12 cellular contexts compared by ENCODE assay signal in genomic region chr1:222769181-222769580, GRCh38. TPM values are rescaled to one million over a fixed set of nuclear protein-coding genes. Genes with fewer than 3 reads are reported as not detected.
DNase-seq lines count a peak whose midpoint lies in the region; ATAC-seq, FAIRE-seq and TF ChIP-seq lines count a peak whose summit lies in the region.
"Had no signal": no experiment of that assay in that cellular context is flagged by ENCODE, and none has a peak within 500 bp of the region (broad histone marks: within the 10 kb centered on the region; RNA-seq: fewer than 3 reads in every experiment).

No MANE protein-coding gene starts in this region.

- TF ChIP-seq EP300 in HepG2 (IDR thresholded peaks at IDR 0.05; ENCODE audit: low read depth in 2 of 2, low read length in 2 of 2): no peak
- TF ChIP-seq EP300 in HepG2 (CRISPR knock-in tag; IDR thresholded peaks at IDR 0.05; ENCODE audit: borderline replicate concordance): no peak

- DNase-seq in HepG2 (ENCODE audit: low spot score): no peak
- no peak for DNase-seq in right lobe of liver
- DNase-seq in NAMALWA (ENCODE audit: low spot score): peak; percentile 68
- peak; percentile 7 for DNase-seq in dermis blood vessel endothelial cell
- DNase-seq in LoVo (ENCODE audit: low spot score): no peak
- no peak for DNase-seq in UCSD-AML1 (lab: John Stamatoyannopoulos, UW; ENCODE audit: unreplicated experiment)
- DNase-seq in HuH-7.5 (ENCODE audit: low spot score): no peak
- DNase-seq: effector CD4-positive, alpha-beta T cell; left lung; NCI-H2029 treated with DMSO at 0.1 percent for 48 hours had no signal

- peak; percentile 22; the same call in 1 of the 2 replicates for TF ChIP-seq CTCF in HepG2 (CRISPR knock-in tag; IDR thresholded peaks at IDR 0.05)
- TF ChIP-seq CTCF in right lobe of liver (IDR thresholded peaks at IDR 0.05): peak in 1 of 4 donors; percentile 19

- 10% methylated on average over 1 of the region's 1 CpG for WGBS in HepG2 (ENCODE audit: low lambda C conversion rate)
- WGBS in right lobe of liver (ENCODE audit: insufficient coverage, low coverage, low lambda C conversion rate, missing lambda C conversion rate): no CpG with 5 or more reads among the region's 1 CpG

- H3K4me2 ChIP-seq in HepG2 (ENCODE audit: low read depth, low read length): no peak overlapping the region

- no peak overlapping the region for H3K4me3 ChIP-seq in HepG2 (replicated peaks in 1 of 3; ENCODE audit: insufficient read depth in 1 of 3, low read depth in 2 of 3, low read length in 3 of 3)
- no peak overlapping the region for H3K4me3 ChIP-seq in right lobe of liver
- H3K4me3 ChIP-seq: left lung had no signal

- FAIRE-seq in HepG2 (lab: Jason Lieb, UNC): no peak

- no peak overlapping the region for H3K9ac ChIP-seq in HepG2 (ENCODE audit: insufficient read depth, low read depth, low read length)

- CTCF ChIA-PET in HepG2 (lab: Yijun Ruan, JAX; ENCODE audit: low intra/inter-chr PET ratio, low total read pairs): no interaction called here

- no peaks in the 10 kb centered on the region for H4K20me1 ChIP-seq in HepG2 (ENCODE audit: insufficient read depth, low read length)

- H3K36me3 ChIP-seq in HepG2 (replicated peaks in 1 of 2; ENCODE audit: control insufficient read depth in 1 of 2, insufficient read depth in 2 of 2, low read length in 2 of 2): no peaks in the 10 kb centered on the region
- H3K36me3 ChIP-seq in right lobe of liver: no peaks in the 10 kb centered on the region
- H3K36me3 ChIP-seq: left lung had no signal

- TF ChIP-seq RAD21 in HepG2 (CRISPR knock-in tag; IDR thresholded peaks at IDR 0.05): no peak

- H3K27me3 ChIP-seq in HepG2 (ENCODE audit: control insufficient read depth in 1 of 2, insufficient read depth in 2 of 2, low read length in 2 of 2): no peaks in the 10 kb centered on the region
- no peaks in the 10 kb centered on the region for H3K27me3 ChIP-seq in right lobe of liver
- H3K27me3 ChIP-seq: left lung had no signal

- in situ Hi-C loops in HepG2 (cut with HindIII; ENCODE audit: extremely low pct_ligation_motif_present, low pct_unique_long_range_greater_than_20kb): no loop called here

- H3K9me3 ChIP-seq in HepG2 (ENCODE audit: low read length) (peaks cover 11% of the 10 kb centered on the region), right lobe of liver (peaks cover 0 to 5% (median 0%) of the 10 kb centered on the region in 4 donors)

- no TSS peak for BruUV-seq in HepG2 (replicated peaks; lab: Mats Ljungman, UMichigan)

- TF ChIP-seq POLR2A in HepG2 (IDR thresholded peaks at IDR 0.05; ENCODE audit: insufficient read depth in 1 of 2, low read depth in 2 of 2, low read length in 2 of 2): no peak
- no peak for TF ChIP-seq POLR2A in right lobe of liver (IDR thresholded peaks at IDR 0.05)

- no peak for ATAC-seq in HepG2
- no peak for ATAC-seq in right lobe of liver
- no peak for ATAC-seq in GM19035 (IDR thresholded peaks at IDR 0.05; ENCODE audit: unreplicated experiment)
- ATAC-seq: left lung had no signal

- no peak overlapping the region for H2AFZ ChIP-seq in HepG2 (ENCODE audit: low read length)

- POLR2A ChIA-PET in HepG2 (lab: Yijun Ruan, JAX): no interaction called here

- H3K27ac ChIP-seq in HepG2 (ENCODE audit: extremely low read length, insufficient read depth, low read length): no peak overlapping the region
- no peak overlapping the region for H3K27ac ChIP-seq in right lobe of liver
- H3K27ac ChIP-seq: left lung had no signal

- no peaks in the 10 kb centered on the region for H3K79me2 ChIP-seq in HepG2 (ENCODE audit: insufficient read depth, low read length)

- intact Hi-C loops in HepG2 (cut with micrococcal nuclease; ENCODE audit: unreplicated experiment): no loop called here
- intact Hi-C loops in right lobe of liver (cut with DNase I): no loop called here

- H3K4me1 ChIP-seq in HepG2 (ENCODE audit: insufficient read depth, low read length) (no peaks in the 10 kb centered on the region), right lobe of liver (no peaks in the 10 kb centered on the region)

RNA-seq across cellular contexts. Expression of gene FAM177B, which starts 32.2 kb away (rescaled TPM):
- total RNA-seq in HepG2 (2016; rRNA removed; fragmentation: Illumina TruSeq; extraction: Trizol) (not detected in 2 replicates), right lobe of liver (under 1 TPM in 1 of 6 experiments, not detected in 5; 0.47 TPM), dermis blood vessel endothelial cell (not detected in 2 replicates)
- not detected in 2 replicates for total RNA-seq in HepG2 (2016; cell fraction: cytosol; rRNA removed; fragmentation: Illumina TruSeq; extraction: Trizol; ENCODE audit: low read depth)
- total RNA-seq in HepG2 (2016; cell fraction: insoluble cytoplasmic fraction; rRNA removed; fragmentation: Illumina TruSeq; extraction: Trizol): not detected in 2 replicates
- total RNA-seq in HepG2 (2016; cell fraction: membrane; rRNA removed; fragmentation: Illumina TruSeq; extraction: Trizol): not detected in 2 replicates
- not detected in 2 replicates for total RNA-seq in HepG2 (2016; cell fraction: nucleus; rRNA removed; fragmentation: Illumina TruSeq; extraction: Trizol)
- 0.05 and 0.20 TPM in 2 replicates for polyA plus RNA-seq in HepG2 (2011; rRNA removed)
- polyA plus RNA-seq in HepG2 (2011; cell fraction: cytosol; rRNA removed): not detected in 2 replicates
- 0.08 TPM in 1 of 2 replicates, not detected in the other for polyA plus RNA-seq in HepG2 (2011; cell fraction: nucleus; rRNA removed)
- polyA plus RNA-seq in HepG2 (2012): 0.27 and 0.86 TPM in 2 replicates
- polyA plus RNA-seq in HepG2 (2016; cell fraction: cytosol; fragmentation: Illumina TruSeq; extraction: Trizol; ENCODE audit: low read depth): not detected in 2 replicates
- polyA plus RNA-seq in HepG2 (2016; cell fraction: insoluble cytoplasmic fraction; fragmentation: Illumina TruSeq; extraction: Trizol; ENCODE audit: low read depth): not detected in 2 replicates
- not detected in 2 replicates for polyA plus RNA-seq in HepG2 (2016; cell fraction: membrane; fragmentation: Illumina TruSeq; extraction: Trizol; ENCODE audit: low read depth)
- polyA plus RNA-seq in HepG2 (2016; cell fraction: nucleus; fragmentation: Illumina TruSeq; extraction: Trizol; ENCODE audit: insufficient read depth, low read depth): not detected in 2 replicates
- polyA minus RNA-seq in HepG2 (2011; rRNA and poly(A)+ RNA removed; ENCODE audit: low replicate concordance): not detected in 2 replicates
- polyA minus RNA-seq in HepG2 (2011; cell fraction: cytosol; rRNA and poly(A)+ RNA removed): not detected in 2 replicates
- polyA minus RNA-seq in HepG2 (2011; cell fraction: nucleus; rRNA and poly(A)+ RNA removed): 0.25 TPM in 1 of 2 replicates, not detected in the other
- total RNA-seq: G401, left lung had no signal

RNA-seq across cellular contexts. Expression of gene DISP1, which starts 45.7 kb away (rescaled TPM):
- total RNA-seq in HepG2 (2016; rRNA removed; fragmentation: Illumina TruSeq; extraction: Trizol) (1.2 and 1.9 TPM in 2 replicates), right lobe of liver (1 to 10 TPM; 1.7 to 4.2 (median 3.0) TPM), dermis blood vessel endothelial cell (1.0 and 1.7 TPM in 2 replicates)
- 1.3 and 2.3 TPM in 2 replicates for total RNA-seq in HepG2 (2016; cell fraction: cytosol; rRNA removed; fragmentation: Illumina TruSeq; extraction: Trizol; ENCODE audit: low read depth)
- total RNA-seq in HepG2 (2016; cell fraction: insoluble cytoplasmic fraction; rRNA removed; fragmentation: Illumina TruSeq; extraction: Trizol): 1.1 and 1.8 TPM in 2 replicates
- total RNA-seq in HepG2 (2016; cell fraction: membrane; rRNA removed; fragmentation: Illumina TruSeq; extraction: Trizol): 0.83 and 0.87 TPM in 2 replicates
- total RNA-seq in HepG2 (2016; cell fraction: nucleus; rRNA removed; fragmentation: Illumina TruSeq; extraction: Trizol): 2.7 and 3.4 TPM in 2 replicates
- 1.8 and 2.0 TPM in 2 replicates for polyA plus RNA-seq in HepG2 (2011; rRNA removed)
- polyA plus RNA-seq in HepG2 (2011; cell fraction: cytosol; rRNA removed): 1.5 and 2.1 TPM in 2 replicates
- polyA plus RNA-seq in HepG2 (2011; cell fraction: nucleus; rRNA removed): 3.3 and 3.6 TPM in 2 replicates
- polyA plus RNA-seq in HepG2 (2012): 1.3 and 2.0 TPM in 2 replicates
- polyA plus RNA-seq in HepG2 (2016; cell fraction: cytosol; fragmentation: Illumina TruSeq; extraction: Trizol; ENCODE audit: low read depth): 0.15 and 0.40 TPM in 2 replicates
- polyA plus RNA-seq in HepG2 (2016; cell fraction: insoluble cytoplasmic fraction; fragmentation: Illumina TruSeq; extraction: Trizol; ENCODE audit: low read depth): 0.84 and 1.1 TPM in 2 replicates
- polyA plus RNA-seq in HepG2 (2016; cell fraction: membrane; fragmentation: Illumina TruSeq; extraction: Trizol; ENCODE audit: low read depth): 0.19 and 0.37 TPM in 2 replicates
- 2.4 and 3.5 TPM in 2 replicates for polyA plus RNA-seq in HepG2 (2016; cell fraction: nucleus; fragmentation: Illumina TruSeq; extraction: Trizol; ENCODE audit: insufficient read depth, low read depth)
- 20.5 and 35.1 TPM in 2 replicates for polyA minus RNA-seq in HepG2 (2011; rRNA and poly(A)+ RNA removed; ENCODE audit: low replicate concordance)
- 2.0 and 2.4 TPM in 2 replicates for polyA minus RNA-seq in HepG2 (2011; cell fraction: cytosol; rRNA and poly(A)+ RNA removed)
- 7.2 and 9.3 TPM in 2 replicates for polyA minus RNA-seq in HepG2 (2011; cell fraction: nucleus; rRNA and poly(A)+ RNA removed)

RNA-seq across cellular contexts. Expression of gene BROX, which starts 56.8 kb away (rescaled TPM):
- 33.2 and 52.5 TPM in 2 replicates for total RNA-seq in HepG2 (2016; rRNA removed; fragmentation: Illumina TruSeq; extraction: Trizol)
- 14.5 and 16.4 TPM in 2 replicates for total RNA-seq in HepG2 (2016; cell fraction: cytosol; rRNA removed; fragmentation: Illumina TruSeq; extraction: Trizol; ENCODE audit: low read depth)
- total RNA-seq in HepG2 (2016; cell fraction: insoluble cytoplasmic fraction; rRNA removed; fragmentation: Illumina TruSeq; extraction: Trizol): 32.2 and 49.5 TPM in 2 replicates
- 22.3 and 22.9 TPM in 2 replicates for total RNA-seq in HepG2 (2016; cell fraction: membrane; rRNA removed; fragmentation: Illumina TruSeq; extraction: Trizol)
- 19.3 and 22.3 TPM in 2 replicates for total RNA-seq in HepG2 (2016; cell fraction: nucleus; rRNA removed; fragmentation: Illumina TruSeq; extraction: Trizol)
- 3.9 and 4.4 TPM in 2 replicates for polyA plus RNA-seq in HepG2 (2011; rRNA removed)
- polyA plus RNA-seq in HepG2 (2011; cell fraction: cytosol; rRNA removed): 1.9 and 2.9 TPM in 2 replicates
- polyA plus RNA-seq in HepG2 (2011; cell fraction: nucleus; rRNA removed): 4.0 and 5.4 TPM in 2 replicates
- polyA plus RNA-seq in HepG2 (2012): 14.9 and 16.7 TPM in 2 replicates
- 9.7 and 9.9 TPM in 2 replicates for polyA plus RNA-seq in HepG2 (2016; cell fraction: cytosol; fragmentation: Illumina TruSeq; extraction: Trizol; ENCODE audit: low read depth)
- 23.1 and 23.8 TPM in 2 replicates for polyA plus RNA-seq in HepG2 (2016; cell fraction: insoluble cytoplasmic fraction; fragmentation: Illumina TruSeq; extraction: Trizol; ENCODE audit: low read depth)
- polyA plus RNA-seq in HepG2 (2016; cell fraction: membrane; fragmentation: Illumina TruSeq; extraction: Trizol; ENCODE audit: low read depth): 12.7 and 13.7 TPM in 2 replicates
- polyA plus RNA-seq in HepG2 (2016; cell fraction: nucleus; fragmentation: Illumina TruSeq; extraction: Trizol; ENCODE audit: insufficient read depth, low read depth): 21.1 and 25.6 TPM in 2 replicates
- 2.0 and 4.5 TPM in 2 replicates for polyA minus RNA-seq in HepG2 (2011; rRNA and poly(A)+ RNA removed; ENCODE audit: low replicate concordance)
- 8.4 and 8.6 TPM in 2 replicates for polyA minus RNA-seq in HepG2 (2011; cell fraction: cytosol; rRNA and poly(A)+ RNA removed)
- 12.6 and 13.4 TPM in 2 replicates for polyA minus RNA-seq in HepG2 (2011; cell fraction: nucleus; rRNA and poly(A)+ RNA removed)
- 10 to 100 TPM; 13.3 to 24.3 (median 20.2) TPM for total RNA-seq in right lobe of liver
- 46.6 and 63.0 TPM in 2 replicates for total RNA-seq in dermis blood vessel endothelial cell

RNA-seq across cellular contexts. Expression of gene AIDA, which starts 56.9 kb away (rescaled TPM):
- 17.5 and 41.4 TPM in 2 replicates for total RNA-seq in HepG2 (2016; rRNA removed; fragmentation: Illumina TruSeq; extraction: Trizol)
- total RNA-seq in HepG2 (2016; cell fraction: cytosol; rRNA removed; fragmentation: Illumina TruSeq; extraction: Trizol; ENCODE audit: low read depth): 10.2 and 13.7 TPM in 2 replicates
- 16.3 and 39.3 TPM in 2 replicates for total RNA-seq in HepG2 (2016; cell fraction: insoluble cytoplasmic fraction; rRNA removed; fragmentation: Illumina TruSeq; extraction: Trizol)
- 54.4 and 60.1 TPM in 2 replicates for total RNA-seq in HepG2 (2016; cell fraction: membrane; rRNA removed; fragmentation: Illumina TruSeq; extraction: Trizol)
- total RNA-seq in HepG2 (2016; cell fraction: nucleus; rRNA removed; fragmentation: Illumina TruSeq; extraction: Trizol): 17.6 and 19.3 TPM in 2 replicates
- 34.6 and 35.4 TPM in 2 replicates for polyA plus RNA-seq in HepG2 (2011; rRNA removed)
- 12.6 and 22.8 TPM in 2 replicates for polyA plus RNA-seq in HepG2 (2011; cell fraction: cytosol; rRNA removed)
- 6.6 and 9.7 TPM in 2 replicates for polyA plus RNA-seq in HepG2 (2011; cell fraction: nucleus; rRNA removed)
- polyA plus RNA-seq in HepG2 (2012): 28.5 and 32.2 TPM in 2 replicates
- polyA plus RNA-seq in HepG2 (2016; cell fraction: cytosol; fragmentation: Illumina TruSeq; extraction: Trizol; ENCODE audit: low read depth): 38.7 and 43.9 TPM in 2 replicates
- polyA plus RNA-seq in HepG2 (2016; cell fraction: insoluble cytoplasmic fraction; fragmentation: Illumina TruSeq; extraction: Trizol; ENCODE audit: low read depth): 82.7 and 83.3 TPM in 2 replicates
- polyA plus RNA-seq in HepG2 (2016; cell fraction: membrane; fragmentation: Illumina TruSeq; extraction: Trizol; ENCODE audit: low read depth): 97.2 and 104 TPM in 2 replicates
- polyA plus RNA-seq in HepG2 (2016; cell fraction: nucleus; fragmentation: Illumina TruSeq; extraction: Trizol; ENCODE audit: insufficient read depth, low read depth): 31.3 and 36.7 TPM in 2 replicates
- polyA minus RNA-seq in HepG2 (2011; rRNA and poly(A)+ RNA removed; ENCODE audit: low replicate concordance): 27.5 and 34.7 TPM in 2 replicates
- 32.0 and 35.7 TPM in 2 replicates for polyA minus RNA-seq in HepG2 (2011; cell fraction: cytosol; rRNA and poly(A)+ RNA removed)
- polyA minus RNA-seq in HepG2 (2011; cell fraction: nucleus; rRNA and poly(A)+ RNA removed): 20.1 and 25.2 TPM in 2 replicates
- total RNA-seq in right lobe of liver: 10 to 100 TPM; 23.9 to 35.2 (median 29.8) TPM
- 51.4 and 102 TPM in 2 replicates for total RNA-seq in dermis blood vessel endothelial cell

Comparison
In these comparisons a context has a peak if more than half of its experiments do, and no peak if none do; other contexts are left out.
1. DNase-seq: peak in NAMALWA (single experiment) and dermis blood vessel endothelial cell (single experiment); none in HepG2 (single experiment), right lobe of liver (0 of 3), LoVo (single experiment), UCSD-AML1 (single experiment) and HuH-7.5 (single experiment).